Comparison of ENCODE assay signal across 2 cellular contexts in genomic region chr5:113082547-113082905, GRCh38.
TF ChIP-seq lines count a peak whose summit lies in the region.

No MANE protein-coding gene starts in this region.

TF ChIP-seq in liver, 16 proteins besides CTCF, POLR2A, EP300 and RAD21 (continued from another document):
- TF ChIP-seq, protein P1, sequence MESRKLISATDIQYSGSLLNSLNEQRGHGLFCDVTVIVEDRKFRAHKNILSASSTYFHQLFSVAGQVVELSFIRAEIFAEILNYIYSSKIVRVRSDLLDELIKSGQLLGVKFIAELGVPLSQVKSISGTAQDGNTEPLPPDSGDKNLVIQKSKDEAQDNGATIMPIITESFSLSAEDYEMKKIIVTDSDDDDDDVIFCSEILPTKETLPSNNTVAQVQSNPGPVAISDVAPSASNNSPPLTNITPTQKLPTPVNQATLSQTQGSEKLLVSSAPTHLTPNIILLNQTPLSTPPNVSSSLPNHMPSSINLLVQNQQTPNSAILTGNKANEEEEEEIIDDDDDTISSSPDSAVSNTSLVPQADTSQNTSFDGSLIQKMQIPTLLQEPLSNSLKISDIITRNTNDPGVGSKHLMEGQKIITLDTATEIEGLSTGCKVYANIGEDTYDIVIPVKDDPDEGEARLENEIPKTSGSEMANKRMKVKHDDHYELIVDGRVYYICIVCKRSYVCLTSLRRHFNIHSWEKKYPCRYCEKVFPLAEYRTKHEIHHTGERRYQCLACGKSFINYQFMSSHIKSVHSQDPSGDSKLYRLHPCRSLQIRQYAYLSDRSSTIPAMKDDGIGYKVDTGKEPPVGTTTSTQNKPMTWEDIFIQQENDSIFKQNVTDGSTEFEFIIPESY (IDR thresholded peaks at IDR 0.05), result no peak
- TF ChIP-seq TAF1 (conservative IDR thresholded peaks at IDR 0.05) (no peak), MAX (IDR thresholded peaks at IDR 0.05) (no peak), FOXA1 (IDR thresholded peaks at IDR 0.05) (no peak), GABPA (IDR thresholded peaks at IDR 0.05 in 1 of 2, conservative IDR thresholded peaks at IDR 0.05 in 1 of 2) (no peak), EGR1 (IDR thresholded peaks at IDR 0.05; ENCODE audit: low read depth in 2 of 2) (no peak), RXRA (IDR thresholded peaks at IDR 0.05) (no peak), HNF4A (conservative IDR thresholded peaks at IDR 0.05) (no peak), FOXA2 (IDR thresholded peaks at IDR 0.05) (no peak), REST (IDR thresholded peaks at IDR 0.05) (no peak), NR2F2 (IDR thresholded peaks at IDR 0.05) (no peak), ATF3 (IDR thresholded peaks at IDR 0.05) (no peak)

TF ChIP-seq in HepG2, 621 proteins besides CTCF, POLR2A, EP300 and RAD21 (continued from another document):
- TF ChIP-seq, protein P2, sequence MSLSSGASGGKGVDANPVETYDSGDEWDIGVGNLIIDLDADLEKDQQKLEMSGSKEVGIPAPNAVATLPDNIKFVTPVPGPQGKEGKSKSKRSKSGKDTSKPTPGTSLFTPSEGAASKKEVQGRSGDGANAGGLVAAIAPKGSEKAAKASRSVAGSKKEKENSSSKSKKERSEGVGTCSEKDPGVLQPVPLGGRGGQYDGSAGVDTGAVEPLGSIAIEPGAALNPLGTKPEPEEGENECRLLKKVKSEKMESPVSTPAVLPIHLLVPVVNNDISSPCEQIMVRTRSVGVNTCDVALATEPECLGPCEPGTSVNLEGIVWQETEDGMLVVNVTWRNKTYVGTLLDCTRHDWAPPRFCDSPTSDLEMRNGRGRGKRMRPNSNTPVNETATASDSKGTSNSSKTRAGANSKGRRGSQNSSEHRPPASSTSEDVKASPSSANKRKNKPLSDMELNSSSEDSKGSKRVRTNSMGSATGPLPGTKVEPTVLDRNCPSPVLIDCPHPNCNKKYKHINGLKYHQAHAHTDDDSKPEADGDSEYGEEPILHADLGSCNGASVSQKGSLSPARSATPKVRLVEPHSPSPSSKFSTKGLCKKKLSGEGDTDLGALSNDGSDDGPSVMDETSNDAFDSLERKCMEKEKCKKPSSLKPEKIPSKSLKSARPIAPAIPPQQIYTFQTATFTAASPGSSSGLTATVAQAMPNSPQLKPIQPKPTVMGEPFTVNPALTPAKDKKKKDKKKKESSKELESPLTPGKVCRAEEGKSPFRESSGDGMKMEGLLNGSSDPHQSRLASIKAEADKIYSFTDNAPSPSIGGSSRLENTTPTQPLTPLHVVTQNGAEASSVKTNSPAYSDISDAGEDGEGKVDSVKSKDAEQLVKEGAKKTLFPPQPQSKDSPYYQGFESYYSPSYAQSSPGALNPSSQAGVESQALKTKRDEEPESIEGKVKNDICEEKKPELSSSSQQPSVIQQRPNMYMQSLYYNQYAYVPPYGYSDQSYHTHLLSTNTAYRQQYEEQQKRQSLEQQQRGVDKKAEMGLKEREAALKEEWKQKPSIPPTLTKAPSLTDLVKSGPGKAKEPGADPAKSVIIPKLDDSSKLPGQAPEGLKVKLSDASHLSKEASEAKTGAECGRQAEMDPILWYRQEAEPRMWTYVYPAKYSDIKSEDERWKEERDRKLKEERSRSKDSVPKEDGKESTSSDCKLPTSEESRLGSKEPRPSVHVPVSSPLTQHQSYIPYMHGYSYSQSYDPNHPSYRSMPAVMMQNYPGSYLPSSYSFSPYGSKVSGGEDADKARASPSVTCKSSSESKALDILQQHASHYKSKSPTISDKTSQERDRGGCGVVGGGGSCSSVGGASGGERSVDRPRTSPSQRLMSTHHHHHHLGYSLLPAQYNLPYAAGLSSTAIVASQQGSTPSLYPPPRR (CRISPR knock-in tag; IDR thresholded peaks at IDR 0.05; ENCODE audit: borderline replicate concordance), result no peak
- TF ChIP-seq SRSF9 (IDR thresholded peaks at IDR 0.05; ENCODE audit: borderline replicate concordance, insufficient read depth, low read depth, low read length, poor library complexity, severe bottlenecking) (no peak), RBM39 (IDR thresholded peaks at IDR 0.05; ENCODE audit: low read depth, low read length, poor library complexity, severe bottlenecking) (no peak), ZNF333 (CRISPR knock-in tag; IDR thresholded peaks at IDR 0.05; ENCODE audit: borderline replicate concordance) (no peak), SMYD3 (CRISPR knock-in tag; IDR thresholded peaks at IDR 0.05) (no peak), SP4 (CRISPR knock-in tag; IDR thresholded peaks at IDR 0.05) (no peak), NFE2 (CRISPR knock-in tag; IDR thresholded peaks at IDR 0.05) (no peak), NR2C2 (CRISPR knock-in tag; IDR thresholded peaks at IDR 0.05; ENCODE audit: borderline replicate concordance) (no peak), KAT7 (CRISPR knock-in tag; IDR thresholded peaks at IDR 0.05; ENCODE audit: borderline replicate concordance) (no peak), ZNF879 (CRISPR knock-in tag; IDR thresholded peaks at IDR 0.05) (no peak), HOXD1 (CRISPR knock-in tag; IDR thresholded peaks at IDR 0.05) (no peak), SIX4 (CRISPR knock-in tag; IDR thresholded peaks at IDR 0.05) (no peak), ISX (CRISPR knock-in tag; conservative IDR thresholded peaks at IDR 0.05) (no peak), KDM1A (CRISPR knock-in tag; IDR thresholded peaks at IDR 0.05) (no peak)
